18 cellular contexts compared by ENCODE assay signal in genomic region chr6:116366740-116367275, GRCh38. TPM values are rescaled to one million over a fixed set of nuclear protein-coding genes. Genes with fewer than 3 reads are reported as not detected.
DNase-seq lines count a peak whose midpoint lies in the region; ATAC-seq and TF ChIP-seq lines count a peak whose summit lies in the region.
"Had no signal": no experiment of that assay in that cellular context is flagged by ENCODE, and none has a peak within 500 bp of the region (broad histone marks: within the 10 kb centered on the region; RNA-seq: fewer than 3 reads in every experiment).

No MANE protein-coding gene starts in this region.

- H3K36me3 ChIP-seq in esophagus (ENCODE audit: control insufficient read depth in 2 of 2, insufficient read depth in 2 of 2, low read length in 1 of 2) = no peaks in the 10 kb centered on the region
- H3K36me3 ChIP-seq in prostate gland = no peaks in the 10 kb centered on the region
- H3K36me3 ChIP-seq: BLaER1 had no signal

- H3K27ac ChIP-seq in RWPE1 = peak overlapping the region; percentile 40
- H3K27ac ChIP-seq in angular gyrus (ENCODE audit: low read depth, low read length) = peak overlapping the region; percentile 37
- H3K27ac ChIP-seq in esophagus (ENCODE audit: low read depth in 2 of 2, low read length in 1 of 2) = peak overlapping the region; percentile 5 to 71
- H3K27ac ChIP-seq in prostate gland = no peak overlapping the region
- H3K27ac ChIP-seq: A549, BLaER1 had no signal

- intact Hi-C loops in prostate gland (cut with DNase I) = no loop called here

- H3K27me3 ChIP-seq in esophagus (ENCODE audit: control insufficient read depth in 1 of 2, insufficient read depth in 2 of 2, low read length in 2 of 2) = no peaks in the 10 kb centered on the region
- H3K27me3 ChIP-seq in prostate gland (replicated peaks; ENCODE audit: insufficient read depth) = no peaks in the 10 kb centered on the region
- H3K27me3 ChIP-seq: BLaER1 had no signal

- H3K4me3 ChIP-seq in esophagus (ENCODE audit: low read depth in 1 of 2, low read length in 2 of 2) (no peak overlapping the region), prostate gland (no peak overlapping the region)
- H3K4me3 ChIP-seq: A549, BLaER1 had no signal

- no peaks in the 10 kb centered on the region for H3K9me3 Mint-ChIP-seq in stimulated activated naive B cell treated with anti-CD40 and anti-IgM and Interleukin-4, amounts not matched to agents 10 μg/mL and 1 μg/mL and 100 μg/mL, for 72 hours

- no peak for ATAC-seq in stimulated activated naive B cell treated with anti-CD40 and anti-IgM and Interleukin-4, amounts not matched to agents 10 μg/mL and 1 μg/mL and 100 μg/mL, for 72 hours (replicated peaks)
- ATAC-seq: A549, HepG2, PC-3 had no signal

- CTCF ChIA-PET in RWPE1 (lab: Yijun Ruan, JAX) = no interaction called here

- in situ Hi-C loops in GM13976 (cut with MboI; ENCODE audit: low sequenced_read_pairs, unreplicated experiment) = no loop called here

- POLR2A ChIA-PET in RWPE1 (lab: Yijun Ruan, JAX; ENCODE audit: low non-redundant PET) = interaction anchor here (0.6 kb wide), 2 partner anchors 19 to 73 kb away, joined by 3 to 4 read pairs; no protein-coding TSS in a partner anchor

- H3K9me3 ChIP-seq in esophagus (ENCODE audit: control insufficient read depth in 2 of 2, insufficient read depth in 1 of 2, low read depth in 1 of 2, low read length in 1 of 2) = no peaks in the 10 kb centered on the region
- H3K9me3 ChIP-seq in prostate gland = no peaks in the 10 kb centered on the region
- H3K9me3 ChIP-seq: A549, BLaER1 had no signal

- H3K27me3 Mint-ChIP-seq in stimulated activated naive B cell treated with anti-CD40 and anti-IgM and Interleukin-4, amounts not matched to agents 10 μg/mL and 1 μg/mL and 100 μg/mL, for 72 hours = no peaks in the 10 kb centered on the region

- TF ChIP-seq POLR2A in prostate gland (IDR thresholded peaks at IDR 0.05) = no peak

- H3K4me1 ChIP-seq in esophagus (ENCODE audit: control insufficient read depth in 2 of 2, insufficient read depth in 2 of 2, low read length in 1 of 2) (peaks cover 0 to 2% of the 10 kb centered on the region in 2 donors), prostate gland (replicated peaks) (no peaks in the 10 kb centered on the region)

- no peak overlapping the region for H3K4me3 Mint-ChIP-seq in stimulated activated naive B cell treated with anti-CD40 and anti-IgM and Interleukin-4, amounts not matched to agents 10 μg/mL and 1 μg/mL and 100 μg/mL, for 72 hours

- TF ChIP-seq CTCF in RWPE1 (conservative IDR thresholded peaks at IDR 0.05; ENCODE audit: low read depth) (no peak), GM13976 (IDR thresholded peaks at IDR 0.05; ENCODE audit: borderline replicate concordance, control extremely low read depth, extremely low read depth, insufficient read depth, missing control alignments) (no peak), prostate gland (IDR thresholded peaks at IDR 0.05) (no peak)

- H3K4me1 Mint-ChIP-seq in stimulated activated naive B cell treated with anti-CD40 and anti-IgM and Interleukin-4, amounts not matched to agents 10 μg/mL and 1 μg/mL and 100 μg/mL, for 72 hours = peaks cover 8 to 22% of the 10 kb centered on the region in 2 donors

- no peak overlapping the region for H3K27ac Mint-ChIP-seq in stimulated activated naive B cell treated with anti-CD40 and anti-IgM and Interleukin-4, amounts not matched to agents 10 μg/mL and 1 μg/mL and 100 μg/mL, for 72 hours

- DNase-seq in RWPE1 (ENCODE audit: low spot score) = no peak
- peak; percentile 3 for DNase-seq in occipital lobe (lab: John Stamatoyannopoulos, UW)
- DNase-seq in activated gamma-delta T cell treated with Interleukin-2 at 50 U/mL for 16 hours = no peak
- DNase-seq in GM13976 (ENCODE audit: low spot score) = no peak
- no peak for DNase-seq in prostate gland (ENCODE audit: low spot score)
- DNase-seq in stimulated activated naive B cell treated with anti-CD40 and anti-IgM and Interleukin-4, amounts not matched to agents 10 μg/mL and 1 μg/mL and 100 μg/mL, for 72 hours = no peak
- DNase-seq: KBM-7, NCI-H1417 treated with DMSO at 0.1 percent for 48 hours, NCI-H187 treated with DMSO at 0.1 percent for 48 hours, NCI-H345, NCI-H526, PC-3, RPMI8226 had no signal

- 58 to 76% methylated on average over 6 of the region's 6 CpGs for WGBS in esophagus, 2 donors
- 86% methylated on average over 6 of the region's 6 CpGs for WGBS in prostate gland

- H3K36me3 Mint-ChIP-seq in stimulated activated naive B cell treated with anti-CD40 and anti-IgM and Interleukin-4, amounts not matched to agents 10 μg/mL and 1 μg/mL and 100 μg/mL, for 72 hours = no peaks in the 10 kb centered on the region

RNA-seq across cellular contexts. Expression of gene DSE, which starts 3.9 kb away (rescaled TPM):
- 1 to 10 TPM; 4.5 to 8.1 TPM for polyA plus RNA-seq in esophagus
- total RNA-seq in occipital lobe = 26.2 TPM
- total RNA-seq in prostate gland = 10 to 100 TPM; 15.8 to 36.5 TPM

Comparison
In these comparisons a context has a peak if more than half of its experiments do, and no peak if none do; other contexts are left out.
1. H3K27ac ChIP-seq: peak in RWPE1 (single experiment), angular gyrus (single experiment) and esophagus (2 of 2); none in prostate gland (0 of 2).